ENCODE assay signal across 1 cellular context in genomic region chr17:75835315-75835987, GRCh38.
TF ChIP-seq lines count a peak whose summit lies in the region.

No MANE protein-coding gene starts in this region.

TF ChIP-seq in SK-N-SH, 30 proteins besides CTCF, POLR2A, EP300 and RAD21 (continued from another document):
- TF ChIP-seq SIN3A (IDR thresholded peaks at IDR 0.05; ENCODE audit: borderline replicate concordance, low read depth, low read length) (no peak), IRF3 (IDR thresholded peaks at IDR 0.05; ENCODE audit: low read depth, low read length) (no peak), USF2 (IDR thresholded peaks at IDR 0.05; ENCODE audit: borderline replicate concordance, low read depth, low read length) (no peak), GABPA (IDR thresholded peaks at IDR 0.05; ENCODE audit: low read depth) (no peak), JUND (IDR thresholded peaks at IDR 0.05) (no peak), USF1 (IDR thresholded peaks at IDR 0.05; ENCODE audit: borderline replicate concordance, low read depth) (no peak), TEAD4 (IDR thresholded peaks at IDR 0.05; ENCODE audit: borderline replicate concordance, insufficient read depth) (no peak), YY1 (IDR thresholded peaks at IDR 0.05; ENCODE audit: low read depth) (no peak), TCF12 (IDR thresholded peaks at IDR 0.05) (no peak), PBX3 (IDR thresholded peaks at IDR 0.05) (no peak), SMC3 (IDR thresholded peaks at IDR 0.05; ENCODE audit: low read depth, low read length) (no peak)
